ENCODE assay signal across 8 cellular contexts in genomic region chr2:161134547-161135518, GRCh38. TPM values are rescaled to one million over a fixed set of nuclear protein-coding genes. Genes with fewer than 3 reads are reported as not detected.
DNase-seq lines count a peak whose midpoint lies in the region; ATAC-seq and TF ChIP-seq lines count a peak whose summit lies in the region.

No MANE protein-coding gene starts in this region.

- H3K36me3 Mint-ChIP-seq in Caco-2 (ENCODE audit: insufficient read depth, unreplicated experiment), result peaks cover 10% of the 10 kb centered on the region
- H3K36me3 Mint-ChIP-seq in natural killer cell treated with Interleukin-12 subunit alpha and Interleukin-12 subunit beta and Interleukin-15 and Interleukin-18, amount 100 ng/mL, for 72 hours, result peaks cover 21% of the 10 kb centered on the region

- no peaks in the 10 kb centered on the region for H3K9me3 Mint-ChIP-seq in Caco-2 (ENCODE audit: unreplicated experiment)
- peaks cover 4% of the 10 kb centered on the region for H3K9me3 Mint-ChIP-seq in natural killer cell treated with Interleukin-12 subunit alpha and Interleukin-12 subunit beta and Interleukin-15 and Interleukin-18, amount 100 ng/mL, for 72 hours

- no peaks in the 10 kb centered on the region for H3K27me3 Mint-ChIP-seq in Caco-2 (ENCODE audit: insufficient read depth, unreplicated experiment)
- H3K27me3 Mint-ChIP-seq in natural killer cell treated with Interleukin-12 subunit alpha and Interleukin-12 subunit beta and Interleukin-15 and Interleukin-18, amount 100 ng/mL, for 72 hours, result no peaks in the 10 kb centered on the region

- H3K4me3 ChIP-seq in Caco-2 (ENCODE audit: low read depth, low read length) (no peak overlapping the region), colonic mucosa (no peak overlapping the region), WERI-Rb-1 (ENCODE audit: low read depth, low read length) (no peak overlapping the region)

- no peaks in the 10 kb centered on the region for H3K36me3 ChIP-seq in Caco-2 (ENCODE audit: control insufficient read depth, insufficient read depth, low read length)
- H3K36me3 ChIP-seq in colonic mucosa, result no peaks in the 10 kb centered on the region
- no peaks in the 10 kb centered on the region for H3K36me3 ChIP-seq in WERI-Rb-1

- peak; percentile 26 to 54 for DNase-seq in Caco-2
- peak; percentile 42 for DNase-seq in NCI-H2029 (lab: John Stamatoyannopoulos, UW)
- peak; percentile 68 for DNase-seq in colonic mucosa
- DNase-seq in natural killer cell treated with Interleukin-12 subunit alpha and Interleukin-12 subunit beta and Interleukin-15 and Interleukin-18, amount 100 ng/mL, for 72 hours (ENCODE audit: low spot score), result no peak
- no peak for DNase-seq in WERI-Rb-1
- no peak for DNase-seq in activated CD4-positive, CD25-positive, alpha-beta regulatory T cell treated with anti-CD3 and anti-CD28 coated beads, Interleukin-2, amount 50 U/mL, for 72 hours
- DNase-seq in germinal center (ENCODE audit: low spot score), result no peak

- H3K4me3 Mint-ChIP-seq in Caco-2 (ENCODE audit: unreplicated experiment), result peak overlapping the region; percentile 37
- H3K4me3 Mint-ChIP-seq in natural killer cell treated with Interleukin-12 subunit alpha and Interleukin-12 subunit beta and Interleukin-15 and Interleukin-18, amount 100 ng/mL, for 72 hours, result peak overlapping the region; percentile 91

- H3K9me3 ChIP-seq in Caco-2 (no peaks in the 10 kb centered on the region), colonic mucosa (no peaks in the 10 kb centered on the region), WERI-Rb-1 (ENCODE audit: severe bottlenecking) (no peaks in the 10 kb centered on the region)

- H3K4me1 Mint-ChIP-seq in Caco-2 (ENCODE audit: low read depth, unreplicated experiment), result peaks cover 21% of the 10 kb centered on the region
- H3K4me1 Mint-ChIP-seq in natural killer cell treated with Interleukin-12 subunit alpha and Interleukin-12 subunit beta and Interleukin-15 and Interleukin-18, amount 100 ng/mL, for 72 hours (ENCODE audit: low read depth in 2 of 2), result peaks cover 34 to 52% of the 10 kb centered on the region in 2 donors

- H3K9ac ChIP-seq in colonic mucosa (ENCODE audit: low read depth in 2 of 2, low read length in 2 of 2), result peak overlapping the region in 1 of 2 donors; percentile 40

- H3K27ac Mint-ChIP-seq in Caco-2 (ENCODE audit: unreplicated experiment), result peak overlapping the region; percentile 90
- peak overlapping the region; percentile 88 to 90 for H3K27ac Mint-ChIP-seq in natural killer cell treated with Interleukin-12 subunit alpha and Interleukin-12 subunit beta and Interleukin-15 and Interleukin-18, amount 100 ng/mL, for 72 hours

- no TSS peak for BruUV-seq in Caco-2 (replicated peaks; lab: Mats Ljungman, UMichigan)

- intact Hi-C loops in Caco-2 (cut with micrococcal nuclease; ENCODE audit: unreplicated experiment), result loop anchor here (2.0 kb wide), 2 partner anchors 20 to 26 kb away; partner anchors contain the start of gene TANK
- intact Hi-C loops in colonic mucosa (cut with DNase I), result no loop called here

- no peak overlapping the region for H3K27ac ChIP-seq in colonic mucosa
- H3K27ac ChIP-seq in WERI-Rb-1, result no peak overlapping the region

- CTCF ChIA-PET in Caco-2 (lab: Charles Lee), result interaction anchor here (1.0 kb wide), 1 partner anchor 19 kb away, joined by 5 read pairs; no protein-coding TSS in a partner anchor

- H3K4me1 ChIP-seq in Caco-2, result peaks cover 33% of the 10 kb centered on the region
- peaks cover 14% of the 10 kb centered on the region for H3K4me1 ChIP-seq in colonic mucosa

- H3K27me3 ChIP-seq in Caco-2 (replicated peaks; ENCODE audit: control insufficient read depth, insufficient read depth, low read length) (no peaks in the 10 kb centered on the region), colonic mucosa (no peaks in the 10 kb centered on the region), WERI-Rb-1 (ENCODE audit: insufficient read depth, low read depth, severe bottlenecking) (no peaks in the 10 kb centered on the region)

- ATAC-seq in natural killer cell treated with Interleukin-12 subunit alpha and Interleukin-12 subunit beta and Interleukin-15 and Interleukin-18, amount 100 ng/mL, for 72 hours, result no peak
- ATAC-seq in GM21390 (IDR thresholded peaks at IDR 0.05; ENCODE audit: unreplicated experiment), result no peak

- TF ChIP-seq CTCF in Caco-2 (IDR thresholded peaks at IDR 0.05; ENCODE audit: insufficient read depth in 1 of 2, low read depth in 1 of 2, low read length in 1 of 2, severe bottlenecking in 1 of 2, unreplicated experiment in 1 of 2) (no peak), colonic mucosa (IDR thresholded peaks at IDR 0.05) (no peak), WERI-Rb-1 (IDR thresholded peaks at IDR 0.05; ENCODE audit: low read depth, low read length) (no peak)

- POLR2A ChIA-PET in Caco-2 (lab: Charles Lee), result no interaction called here

RNA-seq across cellular contexts. Expression of gene TANK, which starts 25.4 kb away (rescaled TPM):
- 42.7 and 56.0 TPM in 2 replicates for total RNA-seq in Caco-2 (2022)
- 10 to 100 TPM; 47.4 to 60.7 TPM for total RNA-seq in colonic mucosa
- 100 to 1,000 TPM; 346 to 459 TPM for total RNA-seq in natural killer cell treated with Interleukin-12 subunit alpha and Interleukin-12 subunit beta and Interleukin-15 and Interleukin-18, amount 100 ng/mL, for 72 hours

Comparison
In these comparisons a context has a peak if more than half of its experiments do, and no peak if none do; other contexts are left out.
1. DNase-seq: peak in Caco-2 (2 of 2), NCI-H2029 (single experiment) and colonic mucosa (single experiment); none in natural killer cell treated with Interleukin-12 subunit alpha and Interleukin-12 subunit beta and Interleukin-15 and Interleukin-18, amount 100 ng/mL, for 72 hours (single experiment), WERI-Rb-1 (single experiment), activated CD4-positive, CD25-positive, alpha-beta regulatory T cell treated with anti-CD3 and anti-CD28 coated beads, Interleukin-2, amount 50 U/mL, for 72 hours (single experiment) and germinal center (single experiment).